32 cellular contexts compared by ENCODE assay signal in genomic region chr7:67408109-67408508, GRCh38.
"Had no signal": no experiment of that assay in that cellular context is flagged by ENCODE, and none has a peak within 500 bp of the region (broad histone marks: within the 10 kb centered on the region; RNA-seq: fewer than 3 reads in every experiment).

No MANE protein-coding gene starts in this region.

- H3K4me3 ChIP-seq: adrenal gland, body of pancreas, colonic mucosa, esophagus squamous epithelium had no signal

- H3K9me3 ChIP-seq: adrenal gland, body of pancreas, colonic mucosa, esophagus squamous epithelium had no signal

- H3K27ac ChIP-seq: adrenal gland, body of pancreas, colonic mucosa, epithelial cell of prostate, esophagus squamous epithelium, WERI-Rb-1 had no signal

- H3K36me3 ChIP-seq: adrenal gland, colonic mucosa, esophagus squamous epithelium, WERI-Rb-1 had no signal

- H3K9me3 Mint-ChIP-seq: activated B cell treated with CpG ODN at 0.5 μM for 24 hours; activated CD8-positive, alpha-beta T cell treated with anti-CD3 and anti-CD28 coated beads for 36 hours; activated T-cell treated with anti-CD3 and anti-CD28 coated beads, Interleukin-2, amount 50 U/mL, for 4 hours had no signal

- H3K36me3 Mint-ChIP-seq: activated naive CD8-positive, alpha-beta T cell had no signal

- H3K4me3 Mint-ChIP-seq: activated B cell treated with CpG ODN at 0.5 μM for 24 hours; activated CD8-positive, alpha-beta T cell treated with anti-CD3 and anti-CD28 coated beads for 36 hours; activated naive CD8-positive, alpha-beta T cell; activated naive CD8-positive, alpha-beta T cell treated with anti-CD3 and anti-CD28 coated beads, Interleukin-2, amount 50 U/mL, for 24 hours; activated T-cell treated with anti-CD3 and anti-CD28 coated beads, Interleukin-2, amount 50 U/mL, for 4 hours; activated T-helper 17 cell treated with anti-CD3 and anti-CD28 coated beads, Interleukin-2, amount 50 U/mL, for 72 hours; T-helper 17 cell; T-helper 2 cell treated with Interferon-gamma antibody and Interleukin-4, amounts not matched to agents 5 μg/mL and 100 μg/mL, for 36 hours had no signal

- H3K27ac Mint-ChIP-seq: activated B cell treated with CpG ODN at 0.5 μM for 24 hours; activated CD8-positive, alpha-beta T cell treated with anti-CD3 and anti-CD28 coated beads for 36 hours; activated naive CD8-positive, alpha-beta T cell; activated naive CD8-positive, alpha-beta T cell treated with anti-CD3 and anti-CD28 coated beads, Interleukin-2, amount 50 U/mL, for 24 hours; activated T-helper 17 cell treated with anti-CD3 and anti-CD28 coated beads, Interleukin-2, amount 50 U/mL, for 72 hours; T-helper 17 cell; T-helper 2 cell treated with Interferon-gamma antibody and Interleukin-4, amounts not matched to agents 5 μg/mL and 100 μg/mL, for 36 hours had no signal

- DNase-seq: activated B cell treated with CpG ODN at 0.5 μM for 24 hours; activated CD4-positive, alpha-beta T cell treated with anti-CD3 and anti-CD28 coated beads for 48 hours; activated CD4-positive, alpha-beta T cell treated with anti-CD3 and anti-CD28 coated beads, Interleukin-2, amount 50 U/mL, for 1 hour; activated CD4-positive, alpha-beta T cell treated with anti-CD3 and anti-CD28 coated beads, Interleukin-2, amount 50 U/mL, for 48 hours; activated CD8-positive, alpha-beta memory T cell treated with anti-CD3 and anti-CD28 coated beads for 24 hours; activated CD8-positive, alpha-beta T cell treated with anti-CD3 and anti-CD28 coated beads for 36 hours; activated effector memory CD4-positive, alpha-beta T cell treated with Interleukin-2 at 50 U/mL for 16 hours; activated gamma-delta T cell treated with Interleukin-2 at 50 U/mL for 16 hours; activated naive CD4-positive, alpha-beta T cell treated with anti-CD3 and anti-CD28 coated beads, Interleukin-2, amount 50 U/mL, for 16 hours; activated naive CD4-positive, alpha-beta T cell treated with Interleukin-2 at 50 U/mL for 16 hours; activated naive CD8-positive, alpha-beta T cell treated with anti-CD3 and anti-CD28 coated beads, Interleukin-2, amount 50 U/mL, for 24 hours; activated T-cell treated with anti-CD3 and anti-CD28 coated beads, Interleukin-2, amount 50 U/mL, for 4 hours; adrenal gland; amygdala; aorta; body of pancreas; caudate nucleus; colonic mucosa; effector CD8-positive, alpha-beta T cell; esophagus squamous epithelium; foreskin melanocyte; T-helper 1 cell; T-helper 17 cell; T1000; WERI-Rb-1 had no signal

- H3K27me3 Mint-ChIP-seq: activated CD8-positive, alpha-beta T cell treated with anti-CD3 and anti-CD28 coated beads for 36 hours; T-helper 17 cell had no signal

- FAIRE-seq: endometrium, endothelial cell of umbilical vein had no signal

- H3K4me1 Mint-ChIP-seq: activated B cell treated with CpG ODN at 0.5 μM for 24 hours; activated naive CD8-positive, alpha-beta T cell treated with anti-CD3 and anti-CD28 coated beads, Interleukin-2, amount 50 U/mL, for 24 hours; activated T-helper 17 cell treated with anti-CD3 and anti-CD28 coated beads, Interleukin-2, amount 50 U/mL, for 72 hours; T-helper 17 cell had no signal

- ATAC-seq: activated CD4-positive, CD25-positive, alpha-beta regulatory T cell treated with anti-CD3 and anti-CD28 coated beads, Interleukin-2, amount 50 U/mL, for 24 hours; activated CD8-positive, alpha-beta T cell treated with anti-CD3 and anti-CD28 coated beads for 36 hours; activated naive CD8-positive, alpha-beta T cell treated with anti-CD3 and anti-CD28 coated beads, Interleukin-2, amount 50 U/mL, for 24 hours; activated T-cell treated with anti-CD3 and anti-CD28 coated beads, Interleukin-2, amount 50 U/mL, for 4 hours; activated T-helper 17 cell treated with anti-CD3 and anti-CD28 coated beads, Interleukin-2, amount 50 U/mL, for 72 hours; body of pancreas; T-helper 17 cell had no signal

- H3K27me3 ChIP-seq: adrenal gland, body of pancreas, colonic mucosa, esophagus squamous epithelium had no signal

- H3K4me1 ChIP-seq: adrenal gland, body of pancreas, colonic mucosa had no signal
